Comparison of ENCODE assay signal across 8 cellular contexts in the genomic region with DNA sequence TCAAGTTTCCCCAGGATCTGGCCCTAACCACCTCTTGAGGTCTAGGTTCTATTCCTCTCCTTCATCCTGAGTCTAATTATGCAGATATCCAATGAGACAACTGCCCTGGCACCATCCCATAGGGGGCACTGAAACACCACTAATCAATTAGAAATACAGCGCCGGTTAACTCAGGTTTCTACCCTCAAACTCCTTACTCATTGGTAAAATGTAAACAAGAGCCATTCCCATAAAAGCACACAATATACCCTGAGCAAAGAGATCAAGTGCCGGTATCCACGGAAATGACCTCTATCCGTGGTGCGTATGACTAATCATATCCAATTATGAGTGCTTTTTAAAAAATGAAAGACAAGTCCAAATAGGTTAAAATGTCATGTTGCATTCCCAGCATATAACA.
DNase-seq lines count a peak whose midpoint lies in the region; ATAC-seq and TF ChIP-seq lines count a peak whose summit lies in the region.

No MANE protein-coding gene starts in this region.

- H3K36me3 ChIP-seq in PC-9 (ENCODE audit: low read depth), result peaks cover 7% of the 10 kb centered on the region; the same call in 1 of the 2 replicates
- no peaks in the 10 kb centered on the region for H3K36me3 ChIP-seq in fibroblast of lung (ENCODE audit: control insufficient read depth, insufficient read depth, low read length)
- no peaks in the 10 kb centered on the region for H3K36me3 ChIP-seq in neural progenitor cell
- H3K36me3 ChIP-seq in thoracic aorta, result no peaks in the 10 kb centered on the region

- H3F3A ChIP-seq in PC-9 (ENCODE audit: insufficient read depth, low read depth) (peaks cover 17% of the 10 kb centered on the region), neural progenitor cell (ENCODE audit: low read depth) (no peaks in the 10 kb centered on the region)

- H3K9me3 Mint-ChIP-seq in activated T-cell treated with anti-CD3 and anti-CD28 coated beads, Interleukin-2, amount 50 U/mL, for 72 hours, result no peaks in the 10 kb centered on the region
- peaks cover 17% of the 10 kb centered on the region for H3K9me3 Mint-ChIP-seq in neural progenitor cell

- H3K4me2 ChIP-seq in PC-9, result peak overlapping the region; percentile 37
- peak overlapping the region; percentile 29 for H3K4me2 ChIP-seq in fibroblast of lung (ENCODE audit: extremely low read depth, insufficient read depth, low read length)
- H3K4me2 ChIP-seq in neural progenitor cell, result no peak overlapping the region

- peaks cover 28% of the 10 kb centered on the region for H3K4me1 ChIP-seq in PC-9 (replicated peaks; ENCODE audit: insufficient read depth)
- H3K4me1 ChIP-seq in fibroblast of lung (ENCODE audit: control insufficient read depth, extremely low read depth, insufficient read depth, low read length), result peaks cover 9% of the 10 kb centered on the region
- H3K4me1 ChIP-seq in neural progenitor cell, result peaks cover 18% of the 10 kb centered on the region
- peaks cover 0 to 11% of the 10 kb centered on the region in 2 donors for H3K4me1 ChIP-seq in thoracic aorta (ENCODE audit: control insufficient read depth in 1 of 2, low read depth in 2 of 2)

- H3K9me3 ChIP-seq in PC-9 (ENCODE audit: insufficient read depth, low read depth), result peaks cover 25% of the 10 kb centered on the region
- H3K9me3 ChIP-seq in fibroblast of lung (ENCODE audit: control insufficient read depth, insufficient read depth, low read depth, low read length), result no peaks in the 10 kb centered on the region
- H3K9me3 ChIP-seq in neural progenitor cell (ENCODE audit: low read depth), result no peaks in the 10 kb centered on the region
- peaks cover 3% of the 10 kb centered on the region for H3K9me3 ChIP-seq in thoracic aorta

- no peaks in the 10 kb centered on the region for H3K27me3 ChIP-seq in PC-9 (ENCODE audit: insufficient read depth, low read depth)
- no peaks in the 10 kb centered on the region for H3K27me3 ChIP-seq in fibroblast of lung (ENCODE audit: control insufficient read depth, insufficient read depth, low read length)
- H3K27me3 ChIP-seq in neural progenitor cell, result no peaks in the 10 kb centered on the region
- no peaks in the 10 kb centered on the region for H3K27me3 ChIP-seq in thoracic aorta (replicated peaks; ENCODE audit: insufficient read depth)

- H3K4me3 ChIP-seq in PC-9 (no peak overlapping the region), fibroblast of lung (replicated peaks in 1 of 4; ENCODE audit: control extremely low read depth in 1 of 4, insufficient read depth in 1 of 4, low read depth in 3 of 4, low read length in 4 of 4) (no peak overlapping the region), neural progenitor cell (no peak overlapping the region), thoracic aorta (peak overlapping the region; percentile 45)

- no peak overlapping the region for H3K27ac Mint-ChIP-seq in activated T-cell treated with anti-CD3 and anti-CD28 coated beads, Interleukin-2, amount 50 U/mL, for 72 hours
- no peak overlapping the region for H3K27ac Mint-ChIP-seq in neural progenitor cell

- H3K27me3 Mint-ChIP-seq in activated T-cell treated with anti-CD3 and anti-CD28 coated beads, Interleukin-2, amount 50 U/mL, for 72 hours (ENCODE audit: low read depth), result peaks cover 6% of the 10 kb centered on the region
- peaks cover 2% of the 10 kb centered on the region for H3K27me3 Mint-ChIP-seq in neural progenitor cell (ENCODE audit: insufficient read depth, low read depth)

- no peak overlapping the region for H3K4me3 Mint-ChIP-seq in activated T-cell treated with anti-CD3 and anti-CD28 coated beads, Interleukin-2, amount 50 U/mL, for 72 hours
- H3K4me3 Mint-ChIP-seq in neural progenitor cell, result no peak overlapping the region

- H3K9me2 ChIP-seq in PC-9 (ENCODE audit: insufficient read depth), result no peaks in the 10 kb centered on the region

- H3K79me2 ChIP-seq in PC-9 (ENCODE audit: low read depth) (peaks cover 56% of the 10 kb centered on the region), fibroblast of lung (ENCODE audit: control insufficient read depth, insufficient read depth, low read length) (no peaks in the 10 kb centered on the region), neural progenitor cell (ENCODE audit: low read depth) (no peaks in the 10 kb centered on the region)

- no peaks in the 10 kb centered on the region for H4K20me1 ChIP-seq in PC-9 (ENCODE audit: insufficient read depth)
- no peaks in the 10 kb centered on the region for H4K20me1 ChIP-seq in fibroblast of lung (ENCODE audit: control insufficient read depth, extremely low read depth, insufficient read depth, low read length)
- no peaks in the 10 kb centered on the region for H4K20me1 ChIP-seq in neural progenitor cell (ENCODE audit: low read depth)

- H3K27ac ChIP-seq in PC-9 (peak overlapping the region; percentile 74), fibroblast of lung (ENCODE audit: insufficient read depth, low read length) (peak overlapping the region; percentile 42), neural progenitor cell (no peak overlapping the region), thoracic aorta (no peak overlapping the region)

- CTCF ChIA-PET in PC-9 (lab: Charles Lee), result interaction anchor here (0.6 to 1.6 kb wide), 4 partner anchors 37 to 1173 kb away, joined by 3 read pairs; no protein-coding TSS in a partner anchor

- peak; percentile 79 for TF ChIP-seq CTCF in PC-9 (conservative IDR thresholded peaks at IDR 0.05)
- peak; percentile 66 to 77 for TF ChIP-seq CTCF in fibroblast of lung (conservative IDR thresholded peaks at IDR 0.05 in 1 of 2, IDR thresholded peaks at IDR 0.05 in 1 of 2; ENCODE audit: low read depth in 1 of 2, low read length in 2 of 2)
- TF ChIP-seq CTCF in neural progenitor cell (IDR thresholded peaks at IDR 0.05), result peak; percentile 71
- TF ChIP-seq CTCF in thoracic aorta (IDR thresholded peaks at IDR 0.05), result peak; percentile 33

- H3K9ac ChIP-seq in fibroblast of lung (ENCODE audit: insufficient read depth, low read length) (no peak overlapping the region), neural progenitor cell (no peak overlapping the region)

- H2AFZ ChIP-seq in PC-9 (no peak overlapping the region), fibroblast of lung (ENCODE audit: low read length) (no peak overlapping the region), neural progenitor cell (replicated peaks) (no peak overlapping the region)

- no peaks in the 10 kb centered on the region for H3K36me3 Mint-ChIP-seq in activated T-cell treated with anti-CD3 and anti-CD28 coated beads, Interleukin-2, amount 50 U/mL, for 72 hours (ENCODE audit: insufficient read depth in 2 of 2)
- H3K36me3 Mint-ChIP-seq in neural progenitor cell, result no peaks in the 10 kb centered on the region

- ATAC-seq in HG03460 (IDR thresholded peaks at IDR 0.05; ENCODE audit: unreplicated experiment) (peak; percentile 73), thoracic aorta (ENCODE audit: insufficient number of reproducible peaks, low FRiP score, low read depth) (peak; percentile 45), HG03457 (IDR thresholded peaks at IDR 0.05; ENCODE audit: unreplicated experiment) (no peak)
- ATAC-seq in activated T-cell treated with anti-CD3 and anti-CD28 coated beads, Interleukin-2, amount 50 U/mL, for 72 hours (replicated peaks in 1 of 2), result peak; percentile 74 to 76

- intact Hi-C loops in PC-9 (cut with micrococcal nuclease; ENCODE audit: unreplicated experiment), result loop anchor here (1.0 to 10.0 kb wide), 9 partner anchors 35 to 842 kb away; no protein-coding TSS in a partner anchor

- peaks cover 5% of the 10 kb centered on the region for H3K4me1 Mint-ChIP-seq in activated T-cell treated with anti-CD3 and anti-CD28 coated beads, Interleukin-2, amount 50 U/mL, for 72 hours (ENCODE audit: low read depth)
- H3K4me1 Mint-ChIP-seq in neural progenitor cell, result peaks cover 22% of the 10 kb centered on the region

- BruUV-seq in PC-9 (replicated peaks; lab: Mats Ljungman, UMichigan), result no TSS peak

- POLR2A ChIA-PET in PC-9 (lab: Charles Lee; ENCODE audit: unreplicated experiment), result no interaction called here

- peak; percentile 93 for DNase-seq in ELR (ENCODE audit: low read depth)
- DNase-seq in PC-9, result peak; percentile 74 to 91
- peak; percentile 30 to 48 for DNase-seq in activated T-cell treated with anti-CD3 and anti-CD28 coated beads, Interleukin-2, amount 50 U/mL, for 72 hours
- DNase-seq in fibroblast of lung (ENCODE audit: low read depth in 2 of 2), result peak; percentile 79 to 96
- peak; percentile 68 for DNase-seq in neural progenitor cell (ENCODE audit: low spot score)
- no peak for DNase-seq in thoracic aorta (ENCODE audit: low spot score)

Comparison
In these comparisons a context has a peak if more than half of its experiments do, and no peak if none do; other contexts are left out.
1. H3K27ac ChIP-seq: peak in PC-9 (single experiment) and fibroblast of lung (single experiment); none in neural progenitor cell (single experiment) and thoracic aorta (0 of 2).
2. Peak in every context shown above with its lines, with median percentiles within 50 percentile points of each other: CTCF ChIP-seq.